20 cellular contexts compared by ENCODE assay signal in the genomic region with DNA sequence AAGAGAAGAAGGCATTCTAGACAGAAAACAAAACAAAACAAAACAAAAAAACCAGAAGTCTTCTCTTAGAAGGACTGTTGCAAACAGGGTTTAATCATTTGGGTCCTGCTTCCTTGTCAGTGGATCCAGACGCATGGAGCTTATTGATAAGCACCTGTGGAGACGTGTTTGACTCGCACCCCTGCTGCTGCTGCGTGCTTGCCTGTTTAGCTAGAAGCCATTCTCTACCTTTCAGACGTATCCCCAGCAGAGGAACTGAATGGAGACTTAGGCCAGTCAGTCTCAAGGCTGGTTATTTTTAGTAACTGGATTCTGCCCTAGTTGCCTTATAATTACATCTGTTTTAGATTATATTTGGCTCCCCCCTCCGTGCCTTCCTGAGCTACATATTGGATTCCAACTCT.
DNase-seq lines count a peak whose midpoint lies in the region; ATAC-seq and TF ChIP-seq lines count a peak whose summit lies in the region.
"Had no signal": no experiment of that assay in that cellular context is flagged by ENCODE, and none has a peak within 500 bp of the region (broad histone marks: within the 10 kb centered on the region; RNA-seq: fewer than 3 reads in every experiment).

No MANE protein-coding gene starts in this region.

- H3K9me3 ChIP-seq in cardiac muscle cell (ENCODE audit: low read depth): no peaks in the 10 kb centered on the region
- no peaks in the 10 kb centered on the region for H3K9me3 ChIP-seq in vagina
- H3K9me3 ChIP-seq: transverse colon had no signal

- H3K27me3 Mint-ChIP-seq in chondrocyte (ENCODE audit: low read depth) (no peaks in the 10 kb centered on the region), mesothelial cell of epicardium (ENCODE audit: low read depth) (no peaks in the 10 kb centered on the region)
- H3K27me3 Mint-ChIP-seq: CD4-positive, alpha-beta T cell had no signal

- TF ChIP-seq POLR2A in vagina (IDR thresholded peaks at IDR 0.05): no peak

- no peaks in the 10 kb centered on the region for H3K9me3 Mint-ChIP-seq in chondrocyte (ENCODE audit: low read depth)
- peaks cover 3% of the 10 kb centered on the region for H3K9me3 Mint-ChIP-seq in mesothelial cell of epicardium

- peak; percentile 22 to 47 for DNase-seq in cardiac muscle cell (ENCODE audit: low read depth in 1 of 2, low spot score in 1 of 2)
- no peak for DNase-seq in Right ventricle myocardium inferior (ENCODE audit: missing footprints)
- DNase-seq in chondrocyte (ENCODE audit: low spot score): no peak
- no peak for DNase-seq in mesothelial cell of epicardium (ENCODE audit: low spot score in 2 of 2, unreplicated experiment in 2 of 2)
- DNase-seq in vagina (ENCODE audit: extremely low spot score in 2 of 2): no peak
- no peak for DNase-seq in activated CD4-positive, alpha-beta T cell treated with anti-CD3 and anti-CD28 coated beads, Interleukin-2, amount 50 U/mL, for 1 hour
- DNase-seq: 8988T; activated CD4-positive, CD25-positive, alpha-beta regulatory T cell; activated CD8-positive, alpha-beta memory T cell treated with anti-CD3 and anti-CD28 coated beads, Interleukin-2, amount 10 ng/mL, durations not matched to agents 7 days and 5 days; activated effector memory CD4-positive, alpha-beta T cell treated with anti-CD3 and anti-CD28 coated beads, Interleukin-2, amount 50 U/mL, for 16 hours; amniotic stem cell; CD4-positive, alpha-beta T cell; islet precursor cell; KBM-7; NCI-H774; occipital lobe; small intestine had no signal

- H3K36me3 Mint-ChIP-seq in chondrocyte (ENCODE audit: low read depth) (no peaks in the 10 kb centered on the region), mesothelial cell of epicardium (no peaks in the 10 kb centered on the region)
- H3K36me3 Mint-ChIP-seq: activated CD8-positive, alpha-beta memory T cell treated with anti-CD3 and anti-CD28 coated beads, Interleukin-2, amount 10 ng/mL, durations not matched to agents 7 days and 5 days had no signal

- H3K4me1 Mint-ChIP-seq in chondrocyte (ENCODE audit: low read depth) (peaks cover 44% of the 10 kb centered on the region), mesothelial cell of epicardium (peaks cover 21% of the 10 kb centered on the region)
- H3K4me1 Mint-ChIP-seq: activated CD8-positive, alpha-beta memory T cell treated with anti-CD3 and anti-CD28 coated beads, Interleukin-2, amount 10 ng/mL, durations not matched to agents 7 days and 5 days had no signal

- H3K27ac Mint-ChIP-seq in chondrocyte (ENCODE audit: unreplicated experiment) (peak overlapping the region; percentile 72), mesothelial cell of epicardium (peak overlapping the region; percentile 49)
- H3K27ac Mint-ChIP-seq: activated CD8-positive, alpha-beta memory T cell treated with anti-CD3 and anti-CD28 coated beads, Interleukin-2, amount 10 ng/mL, durations not matched to agents 7 days and 5 days; CD4-positive, alpha-beta T cell had no signal

- H3K27me3 ChIP-seq in cardiac muscle cell: no peaks in the 10 kb centered on the region
- no peaks in the 10 kb centered on the region for H3K27me3 ChIP-seq in vagina
- H3K27me3 ChIP-seq: transverse colon had no signal

- H3K36me3 ChIP-seq in cardiac muscle cell: no peaks in the 10 kb centered on the region
- H3K36me3 ChIP-seq in vagina: no peaks in the 10 kb centered on the region
- H3K36me3 ChIP-seq: transverse colon had no signal

- H3K27ac ChIP-seq in cardiac muscle cell: peak overlapping the region; percentile 95
- peak overlapping the region; percentile 39 for H3K27ac ChIP-seq in vagina

- H3K4me3 ChIP-seq in cardiac muscle cell (no peak overlapping the region), vagina (no peak overlapping the region)
- H3K4me3 ChIP-seq: transverse colon had no signal

- no peak for ATAC-seq in Right ventricle myocardium inferior
- no peak for ATAC-seq in HG02678 (IDR thresholded peaks at IDR 0.05; ENCODE audit: unreplicated experiment)
- ATAC-seq in GM21723 (IDR thresholded peaks at IDR 0.05; ENCODE audit: unreplicated experiment): no peak
- ATAC-seq: activated CD8-positive, alpha-beta memory T cell treated with anti-CD3 and anti-CD28 coated beads, Interleukin-2, amount 10 ng/mL, durations not matched to agents 7 days and 5 days had no signal

- TF ChIP-seq CTCF in cardiac muscle cell (IDR thresholded peaks at IDR 0.05; ENCODE audit: low read depth, low read length): no peak
- no peak for TF ChIP-seq CTCF in chondrocyte (IDR thresholded peaks at IDR 0.05)
- TF ChIP-seq CTCF in mesothelial cell of epicardium (IDR thresholded peaks at IDR 0.05; ENCODE audit: unreplicated experiment): no peak
- TF ChIP-seq CTCF in vagina (IDR thresholded peaks at IDR 0.05): no peak

- H3K4me1 ChIP-seq in cardiac muscle cell (ENCODE audit: low read depth) (peaks cover 39% of the 10 kb centered on the region), vagina (peaks cover 12% of the 10 kb centered on the region)

- intact Hi-C loops in Right ventricle myocardium inferior (cut with DNase I) (no loop called here), vagina (cut with DNase I) (no loop called here)

- H3K4me3 Mint-ChIP-seq in chondrocyte (ENCODE audit: unreplicated experiment): no peak overlapping the region
- H3K4me3 Mint-ChIP-seq in mesothelial cell of epicardium: no peak overlapping the region
- H3K4me3 Mint-ChIP-seq: activated CD8-positive, alpha-beta memory T cell treated with anti-CD3 and anti-CD28 coated beads, Interleukin-2, amount 10 ng/mL, durations not matched to agents 7 days and 5 days; CD4-positive, alpha-beta T cell had no signal

Comparison
In these comparisons a context has a peak if more than half of its experiments do, and no peak if none do; other contexts are left out.
1. DNase-seq: peak in cardiac muscle cell (2 of 2); none in Right ventricle myocardium inferior (single experiment), chondrocyte (single experiment), mesothelial cell of epicardium (0 of 2), vagina (0 of 2) and activated CD4-positive, alpha-beta T cell treated with anti-CD3 and anti-CD28 coated beads, Interleukin-2, amount 50 U/mL, for 1 hour (single experiment).